Comparison of ENCODE assay signal across 1 cellular context in the genomic region with DNA sequence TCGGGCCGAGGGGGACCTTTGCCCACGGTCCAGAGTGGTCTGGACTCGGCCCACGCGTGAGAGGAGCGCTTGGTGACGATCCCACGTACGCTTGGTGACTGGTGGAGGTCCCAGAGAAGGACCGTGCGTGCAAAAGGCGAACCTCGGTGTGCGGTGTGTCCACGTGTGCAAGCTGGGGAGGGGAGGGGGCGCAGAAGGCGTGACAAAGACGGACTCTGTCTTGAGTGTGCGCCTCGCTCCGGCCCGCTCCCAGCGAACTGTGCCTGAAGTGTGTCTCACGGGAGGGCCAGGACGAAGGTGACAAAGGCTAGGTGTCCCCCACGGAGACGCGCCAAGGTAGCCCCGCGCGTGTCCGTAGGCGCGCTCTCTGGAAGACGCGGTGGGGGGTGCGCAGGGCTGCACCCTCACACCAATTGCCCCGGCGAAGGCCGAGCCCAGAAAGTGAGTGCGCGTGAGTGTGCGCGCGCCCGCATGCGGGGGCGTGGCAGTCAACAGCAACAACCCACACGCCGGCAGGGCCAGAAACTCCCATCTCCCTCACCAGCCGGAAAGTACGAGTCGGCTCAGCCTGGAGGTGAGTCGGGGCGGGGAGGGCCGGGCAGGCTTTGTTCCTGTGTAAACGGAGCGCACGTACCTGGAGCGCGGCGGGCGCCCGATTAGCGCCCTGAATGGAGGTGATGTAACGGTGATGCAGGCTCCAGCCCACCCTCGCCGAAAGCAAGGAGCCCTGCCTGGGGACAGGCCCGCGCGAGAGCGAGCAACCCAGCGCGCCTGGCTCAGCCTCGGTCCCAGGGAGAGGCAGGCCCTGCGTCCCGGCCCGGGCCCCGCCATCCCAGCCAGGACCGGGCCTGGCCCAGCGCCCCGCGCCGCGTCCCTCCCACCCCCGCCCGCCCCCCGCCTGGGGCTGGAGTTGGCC.
TF ChIP-seq lines count a peak whose summit lies in the region.

A gene with protein sequence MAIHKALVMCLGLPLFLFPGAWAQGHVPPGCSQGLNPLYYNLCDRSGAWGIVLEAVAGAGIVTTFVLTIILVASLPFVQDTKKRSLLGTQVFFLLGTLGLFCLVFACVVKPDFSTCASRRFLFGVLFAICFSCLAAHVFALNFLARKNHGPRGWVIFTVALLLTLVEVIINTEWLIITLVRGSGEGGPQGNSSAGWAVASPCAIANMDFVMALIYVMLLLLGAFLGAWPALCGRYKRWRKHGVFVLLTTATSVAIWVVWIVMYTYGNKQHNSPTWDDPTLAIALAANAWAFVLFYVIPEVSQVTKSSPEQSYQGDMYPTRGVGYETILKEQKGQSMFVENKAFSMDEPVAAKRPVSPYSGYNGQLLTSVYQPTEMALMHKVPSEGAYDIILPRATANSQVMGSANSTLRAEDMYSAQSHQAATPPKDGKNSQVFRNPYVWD (plus strand): TSS at position 521 of the 916 bp plus-strand sequence. CDS start 7,689 bp downstream, outside the sequence.

TF ChIP-seq in HepG2, 621 proteins besides CTCF, POLR2A, EP300 and RAD21 (continued from another document and continues in another):
- TF ChIP-seq, protein P1, sequence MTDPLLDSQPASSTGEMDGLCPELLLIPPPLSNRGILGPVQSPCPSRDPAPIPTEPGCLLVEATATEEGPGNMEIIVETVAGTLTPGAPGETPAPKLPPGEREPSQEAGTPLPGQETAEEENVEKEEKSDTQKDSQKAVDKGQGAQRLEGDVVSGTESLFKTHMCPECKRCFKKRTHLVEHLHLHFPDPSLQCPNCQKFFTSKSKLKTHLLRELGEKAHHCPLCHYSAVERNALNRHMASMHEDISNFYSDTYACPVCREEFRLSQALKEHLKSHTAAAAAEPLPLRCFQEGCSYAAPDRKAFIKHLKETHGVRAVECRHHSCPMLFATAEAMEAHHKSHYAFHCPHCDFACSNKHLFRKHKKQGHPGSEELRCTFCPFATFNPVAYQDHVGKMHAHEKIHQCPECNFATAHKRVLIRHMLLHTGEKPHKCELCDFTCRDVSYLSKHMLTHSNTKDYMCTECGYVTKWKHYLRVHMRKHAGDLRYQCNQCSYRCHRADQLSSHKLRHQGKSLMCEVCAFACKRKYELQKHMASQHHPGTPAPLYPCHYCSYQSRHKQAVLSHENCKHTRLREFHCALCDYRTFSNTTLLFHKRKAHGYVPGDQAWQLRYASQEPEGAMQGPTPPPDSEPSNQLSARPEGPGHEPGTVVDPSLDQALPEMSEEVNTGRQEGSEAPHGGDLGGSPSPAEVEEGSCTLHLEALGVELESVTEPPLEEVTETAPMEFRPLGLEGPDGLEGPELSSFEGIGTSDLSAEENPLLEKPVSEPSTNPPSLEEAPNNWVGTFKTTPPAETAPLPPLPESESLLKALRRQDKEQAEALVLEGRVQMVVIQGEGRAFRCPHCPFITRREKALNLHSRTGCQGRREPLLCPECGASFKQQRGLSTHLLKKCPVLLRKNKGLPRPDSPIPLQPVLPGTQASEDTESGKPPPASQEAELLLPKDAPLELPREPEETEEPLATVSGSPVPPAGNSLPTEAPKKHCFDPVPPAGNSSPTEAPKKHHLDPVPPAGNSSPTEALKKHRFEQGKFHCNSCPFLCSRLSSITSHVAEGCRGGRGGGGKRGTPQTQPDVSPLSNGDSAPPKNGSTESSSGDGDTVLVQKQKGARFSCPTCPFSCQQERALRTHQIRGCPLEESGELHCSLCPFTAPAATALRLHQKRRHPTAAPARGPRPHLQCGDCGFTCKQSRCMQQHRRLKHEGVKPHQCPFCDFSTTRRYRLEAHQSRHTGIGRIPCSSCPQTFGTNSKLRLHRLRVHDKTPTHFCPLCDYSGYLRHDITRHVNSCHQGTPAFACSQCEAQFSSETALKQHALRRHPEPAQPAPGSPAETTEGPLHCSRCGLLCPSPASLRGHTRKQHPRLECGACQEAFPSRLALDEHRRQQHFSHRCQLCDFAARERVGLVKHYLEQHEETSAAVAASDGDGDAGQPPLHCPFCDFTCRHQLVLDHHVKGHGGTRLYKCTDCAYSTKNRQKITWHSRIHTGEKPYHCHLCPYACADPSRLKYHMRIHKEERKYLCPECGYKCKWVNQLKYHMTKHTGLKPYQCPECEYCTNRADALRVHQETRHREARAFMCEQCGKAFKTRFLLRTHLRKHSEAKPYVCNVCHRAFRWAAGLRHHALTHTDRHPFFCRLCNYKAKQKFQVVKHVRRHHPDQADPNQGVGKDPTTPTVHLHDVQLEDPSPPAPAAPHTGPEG (CRISPR knock-in tag; IDR thresholded peaks at IDR 0.05), result no peak
- TF ChIP-seq NR3C1 (CRISPR knock-in tag; IDR thresholded peaks at IDR 0.05), result no peak
- TF ChIP-seq ELF1 (CRISPR knock-in tag; IDR thresholded peaks at IDR 0.05), result peak; percentile 66
- TF ChIP-seq, protein P2, sequence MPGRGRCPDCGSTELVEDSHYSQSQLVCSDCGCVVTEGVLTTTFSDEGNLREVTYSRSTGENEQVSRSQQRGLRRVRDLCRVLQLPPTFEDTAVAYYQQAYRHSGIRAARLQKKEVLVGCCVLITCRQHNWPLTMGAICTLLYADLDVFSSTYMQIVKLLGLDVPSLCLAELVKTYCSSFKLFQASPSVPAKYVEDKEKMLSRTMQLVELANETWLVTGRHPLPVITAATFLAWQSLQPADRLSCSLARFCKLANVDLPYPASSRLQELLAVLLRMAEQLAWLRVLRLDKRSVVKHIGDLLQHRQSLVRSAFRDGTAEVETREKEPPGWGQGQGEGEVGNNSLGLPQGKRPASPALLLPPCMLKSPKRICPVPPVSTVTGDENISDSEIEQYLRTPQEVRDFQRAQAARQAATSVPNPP (CRISPR knock-in tag; IDR thresholded peaks at IDR 0.05), result peak; percentile 63; the same call in 1 of the 2 replicates
- no peak for TF ChIP-seq ATF1 (CRISPR knock-in tag; IDR thresholded peaks at IDR 0.05)
- TF ChIP-seq SNAI1 (CRISPR knock-in tag; IDR thresholded peaks at IDR 0.05; ENCODE audit: borderline replicate concordance), result peak; percentile 87
- TF ChIP-seq, protein P3, sequence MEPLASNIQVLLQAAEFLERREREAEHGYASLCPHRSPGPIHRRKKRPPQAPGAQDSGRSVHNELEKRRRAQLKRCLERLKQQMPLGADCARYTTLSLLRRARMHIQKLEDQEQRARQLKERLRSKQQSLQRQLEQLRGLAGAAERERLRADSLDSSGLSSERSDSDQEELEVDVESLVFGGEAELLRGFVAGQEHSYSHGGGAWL (CRISPR knock-in tag; IDR thresholded peaks at IDR 0.05), result peak; percentile 88
- TF ChIP-seq U2AF2 (IDR thresholded peaks at IDR 0.05; ENCODE audit: low read depth, low read length), result no peak
- TF ChIP-seq XRCC5 (optimal IDR thresholded peaks at IDR 0.05; ENCODE audit: low read length), result peak; percentile 37
- peak; percentile 63 for TF ChIP-seq MZF1 (CRISPR knock-in tag; IDR thresholded peaks at IDR 0.05; ENCODE audit: borderline replicate concordance)
- peak; percentile 31; the same call in 1 of the 2 replicates for TF ChIP-seq ZSCAN9 (CRISPR knock-in tag; IDR thresholded peaks at IDR 0.05; ENCODE audit: borderline replicate concordance)
- no peak; the same call in 1 of the 2 replicates for TF ChIP-seq ZNF136 (CRISPR knock-in tag; IDR thresholded peaks at IDR 0.05; ENCODE audit: low read depth)
- TF ChIP-seq, protein P4, sequence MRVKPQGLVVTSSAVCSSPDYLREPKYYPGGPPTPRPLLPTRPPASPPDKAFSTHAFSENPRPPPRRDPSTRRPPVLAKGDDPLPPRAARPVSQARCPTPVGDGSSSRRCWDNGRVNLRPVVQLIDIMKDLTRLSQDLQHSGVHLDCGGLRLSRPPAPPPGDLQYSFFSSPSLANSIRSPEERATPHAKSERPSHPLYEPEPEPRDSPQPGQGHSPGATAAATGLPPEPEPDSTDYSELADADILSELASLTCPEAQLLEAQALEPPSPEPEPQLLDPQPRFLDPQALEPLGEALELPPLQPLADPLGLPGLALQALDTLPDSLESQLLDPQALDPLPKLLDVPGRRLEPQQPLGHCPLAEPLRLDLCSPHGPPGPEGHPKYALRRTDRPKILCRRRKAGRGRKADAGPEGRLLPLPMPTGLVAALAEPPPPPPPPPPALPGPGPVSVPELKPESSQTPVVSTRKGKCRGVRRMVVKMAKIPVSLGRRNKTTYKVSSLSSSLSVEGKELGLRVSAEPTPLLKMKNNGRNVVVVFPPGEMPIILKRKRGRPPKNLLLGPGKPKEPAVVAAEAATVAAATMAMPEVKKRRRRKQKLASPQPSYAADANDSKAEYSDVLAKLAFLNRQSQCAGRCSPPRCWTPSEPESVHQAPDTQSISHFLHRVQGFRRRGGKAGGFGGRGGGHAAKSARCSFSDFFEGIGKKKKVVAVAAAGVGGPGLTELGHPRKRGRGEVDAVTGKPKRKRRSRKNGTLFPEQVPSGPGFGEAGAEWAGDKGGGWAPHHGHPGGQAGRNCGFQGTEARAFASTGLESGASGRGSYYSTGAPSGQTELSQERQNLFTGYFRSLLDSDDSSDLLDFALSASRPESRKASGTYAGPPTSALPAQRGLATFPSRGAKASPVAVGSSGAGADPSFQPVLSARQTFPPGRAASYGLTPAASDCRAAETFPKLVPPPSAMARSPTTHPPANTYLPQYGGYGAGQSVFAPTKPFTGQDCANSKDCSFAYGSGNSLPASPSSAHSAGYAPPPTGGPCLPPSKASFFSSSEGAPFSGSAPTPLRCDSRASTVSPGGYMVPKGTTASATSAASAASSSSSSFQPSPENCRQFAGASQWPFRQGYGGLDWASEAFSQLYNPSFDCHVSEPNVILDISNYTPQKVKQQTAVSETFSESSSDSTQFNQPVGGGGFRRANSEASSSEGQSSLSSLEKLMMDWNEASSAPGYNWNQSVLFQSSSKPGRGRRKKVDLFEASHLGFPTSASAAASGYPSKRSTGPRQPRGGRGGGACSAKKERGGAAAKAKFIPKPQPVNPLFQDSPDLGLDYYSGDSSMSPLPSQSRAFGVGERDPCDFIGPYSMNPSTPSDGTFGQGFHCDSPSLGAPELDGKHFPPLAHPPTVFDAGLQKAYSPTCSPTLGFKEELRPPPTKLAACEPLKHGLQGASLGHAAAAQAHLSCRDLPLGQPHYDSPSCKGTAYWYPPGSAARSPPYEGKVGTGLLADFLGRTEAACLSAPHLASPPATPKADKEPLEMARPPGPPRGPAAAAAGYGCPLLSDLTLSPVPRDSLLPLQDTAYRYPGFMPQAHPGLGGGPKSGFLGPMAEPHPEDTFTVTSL (CRISPR knock-in tag; IDR thresholded peaks at IDR 0.05; ENCODE audit: borderline replicate concordance), result no peak
- TF ChIP-seq, protein P5, sequence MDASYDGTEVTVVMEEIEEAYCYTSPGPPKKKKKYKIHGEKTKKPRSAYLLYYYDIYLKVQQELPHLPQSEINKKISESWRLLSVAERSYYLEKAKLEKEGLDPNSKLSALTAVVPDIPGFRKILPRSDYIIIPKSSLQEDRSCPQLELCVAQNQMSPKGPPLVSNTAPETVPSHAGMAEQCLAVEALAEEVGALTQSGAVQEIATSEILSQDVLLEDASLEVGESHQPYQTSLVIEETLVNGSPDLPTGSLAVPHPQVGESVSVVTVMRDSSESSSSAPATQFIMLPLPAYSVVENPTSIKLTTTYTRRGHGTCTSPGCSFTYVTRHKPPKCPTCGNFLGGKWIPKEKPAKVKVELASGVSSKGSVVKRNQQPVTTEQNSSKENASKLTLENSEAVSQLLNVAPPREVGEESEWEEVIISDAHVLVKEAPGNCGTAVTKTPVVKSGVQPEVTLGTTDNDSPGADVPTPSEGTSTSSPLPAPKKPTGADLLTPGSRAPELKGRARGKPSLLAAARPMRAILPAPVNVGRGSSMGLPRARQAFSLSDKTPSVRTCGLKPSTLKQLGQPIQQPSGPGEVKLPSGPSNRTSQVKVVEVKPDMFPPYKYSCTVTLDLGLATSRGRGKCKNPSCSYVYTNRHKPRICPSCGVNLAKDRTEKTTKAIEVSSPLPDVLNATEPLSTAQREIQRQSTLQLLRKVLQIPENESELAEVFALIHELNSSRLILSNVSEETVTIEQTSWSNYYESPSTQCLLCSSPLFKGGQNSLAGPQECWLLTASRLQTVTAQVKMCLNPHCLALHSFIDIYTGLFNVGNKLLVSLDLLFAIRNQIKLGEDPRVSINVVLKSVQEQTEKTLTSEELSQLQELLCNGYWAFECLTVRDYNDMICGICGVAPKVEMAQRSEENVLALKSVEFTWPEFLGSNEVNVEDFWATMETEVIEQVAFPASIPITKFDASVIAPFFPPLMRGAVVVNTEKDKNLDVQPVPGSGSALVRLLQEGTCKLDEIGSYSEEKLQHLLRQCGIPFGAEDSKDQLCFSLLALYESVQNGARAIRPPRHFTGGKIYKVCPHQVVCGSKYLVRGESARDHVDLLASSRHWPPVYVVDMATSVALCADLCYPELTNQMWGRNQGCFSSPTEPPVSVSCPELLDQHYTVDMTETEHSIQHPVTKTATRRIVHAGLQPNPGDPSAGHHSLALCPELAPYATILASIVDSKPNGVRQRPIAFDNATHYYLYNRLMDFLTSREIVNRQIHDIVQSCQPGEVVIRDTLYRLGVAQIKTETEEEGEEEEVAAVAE (CRISPR knock-in tag; IDR thresholded peaks at IDR 0.05; ENCODE audit: borderline replicate concordance), result peak; percentile 71; the same call in 1 of the 2 replicates
- TF ChIP-seq TBX2 (CRISPR knock-in tag; IDR thresholded peaks at IDR 0.05; ENCODE audit: borderline replicate concordance), result peak; percentile 92
- 0 out of 2 replicates have a peak, but pooled peaks have one; percentile 21 for TF ChIP-seq ZNF616 (CRISPR knock-in tag; IDR thresholded peaks at IDR 0.05; ENCODE audit: low read depth)
- TF ChIP-seq, protein P6, sequence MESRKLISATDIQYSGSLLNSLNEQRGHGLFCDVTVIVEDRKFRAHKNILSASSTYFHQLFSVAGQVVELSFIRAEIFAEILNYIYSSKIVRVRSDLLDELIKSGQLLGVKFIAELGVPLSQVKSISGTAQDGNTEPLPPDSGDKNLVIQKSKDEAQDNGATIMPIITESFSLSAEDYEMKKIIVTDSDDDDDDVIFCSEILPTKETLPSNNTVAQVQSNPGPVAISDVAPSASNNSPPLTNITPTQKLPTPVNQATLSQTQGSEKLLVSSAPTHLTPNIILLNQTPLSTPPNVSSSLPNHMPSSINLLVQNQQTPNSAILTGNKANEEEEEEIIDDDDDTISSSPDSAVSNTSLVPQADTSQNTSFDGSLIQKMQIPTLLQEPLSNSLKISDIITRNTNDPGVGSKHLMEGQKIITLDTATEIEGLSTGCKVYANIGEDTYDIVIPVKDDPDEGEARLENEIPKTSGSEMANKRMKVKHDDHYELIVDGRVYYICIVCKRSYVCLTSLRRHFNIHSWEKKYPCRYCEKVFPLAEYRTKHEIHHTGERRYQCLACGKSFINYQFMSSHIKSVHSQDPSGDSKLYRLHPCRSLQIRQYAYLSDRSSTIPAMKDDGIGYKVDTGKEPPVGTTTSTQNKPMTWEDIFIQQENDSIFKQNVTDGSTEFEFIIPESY (CRISPR knock-in tag; IDR thresholded peaks at IDR 0.05), result no peak
- TF ChIP-seq NR2F2 (IDR thresholded peaks at IDR 0.05; ENCODE audit: borderline replicate concordance, low read depth), result no peak
- no peak for TF ChIP-seq ZNF550 (CRISPR knock-in tag; IDR thresholded peaks at IDR 0.05; ENCODE audit: borderline replicate concordance)
- TF ChIP-seq, protein P7, sequence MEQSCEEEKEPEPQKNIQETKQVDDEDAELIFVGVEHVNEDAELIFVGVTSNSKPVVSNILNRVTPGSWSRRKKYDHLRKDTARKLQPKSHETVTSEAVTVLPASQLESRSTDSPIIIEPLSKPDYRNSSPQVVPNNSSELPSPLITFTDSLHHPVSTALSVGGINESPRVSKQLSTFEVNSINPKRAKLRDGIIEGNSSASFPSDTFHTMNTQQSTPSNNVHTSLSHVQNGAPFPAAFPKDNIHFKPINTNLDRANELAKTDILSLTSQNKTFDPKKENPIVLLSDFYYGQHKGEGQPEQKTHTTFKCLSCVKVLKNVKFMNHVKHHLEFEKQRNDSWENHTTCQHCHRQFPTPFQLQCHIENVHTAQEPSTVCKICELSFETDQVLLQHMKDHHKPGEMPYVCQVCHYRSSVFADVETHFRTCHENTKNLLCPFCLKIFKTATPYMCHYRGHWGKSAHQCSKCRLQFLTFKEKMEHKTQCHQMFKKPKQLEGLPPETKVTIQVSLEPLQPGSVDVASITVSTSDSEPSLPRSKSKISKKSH (CRISPR knock-in tag; IDR thresholded peaks at IDR 0.05; ENCODE audit: borderline replicate concordance), result peak; percentile 91
- peak; percentile 99 for TF ChIP-seq KLF9 (CRISPR knock-in tag; IDR thresholded peaks at IDR 0.05; ENCODE audit: low read depth)
- TF ChIP-seq IKZF1 (IDR thresholded peaks at IDR 0.05), result no peak
